In the genomic region with DNA sequence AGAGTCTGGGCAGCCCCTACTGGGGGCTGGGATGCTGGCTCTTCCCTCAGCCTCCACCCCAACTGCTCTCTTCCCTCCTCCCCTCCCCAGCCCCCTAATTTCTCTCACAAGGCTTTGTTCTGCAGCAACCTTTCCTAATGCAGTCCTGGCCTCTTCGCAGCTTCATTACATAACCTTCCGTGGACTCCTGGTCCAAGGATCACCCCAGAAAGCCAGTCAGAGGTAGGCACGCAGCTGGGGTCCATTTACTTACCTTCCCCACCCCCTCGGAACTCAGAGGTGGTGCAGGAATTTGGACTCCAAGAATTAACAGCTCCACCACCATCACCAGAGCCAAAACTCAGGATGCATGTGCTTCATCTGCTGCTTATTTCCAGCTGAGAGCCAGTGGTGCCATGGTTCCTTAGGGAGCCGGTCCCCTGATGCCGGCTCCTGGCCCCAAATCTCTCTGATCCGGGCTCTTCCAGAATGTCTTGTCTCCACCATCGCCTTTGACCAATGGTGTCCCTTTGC, we compare ENCODE assay signal across 13 cellular contexts. TPM values are rescaled to one million over a fixed set of nuclear protein-coding genes. Genes with fewer than 3 reads are reported as not detected.
DNase-seq lines count a peak whose midpoint lies in the region; ATAC-seq and TF ChIP-seq lines count a peak whose summit lies in the region.
"Had no signal": no experiment of that assay in that cellular context is flagged by ENCODE, and none has a peak within 500 bp of the region (broad histone marks: within the 10 kb centered on the region; RNA-seq: fewer than 3 reads in every experiment).

No MANE protein-coding gene starts in this region.

- peak overlapping the region; percentile 91 for H3K27ac ChIP-seq in SK-N-MC
- peak overlapping the region in 51 of 59 donors; percentile 22 to 99 (median 70) for H3K27ac ChIP-seq in dorsolateral prefrontal cortex
- peak overlapping the region; percentile 86 to 89 for H3K27ac ChIP-seq in liver (ENCODE audit: low read depth in 1 of 2, low read length in 2 of 2)
- H3K27ac ChIP-seq in gastrocnemius medialis, result peak overlapping the region; percentile 49 to 82 (median 66)
- H3K27ac ChIP-seq in GM23338 (ENCODE audit: low read depth), result no peak overlapping the region
- H3K27ac ChIP-seq in hepatocyte, result no peak overlapping the region
- H3K27ac ChIP-seq: BLaER1 had no signal

- H3K27me3 ChIP-seq in dorsolateral prefrontal cortex (no peaks in the 10 kb centered on the region), liver (ENCODE audit: control insufficient read depth in 4 of 4, insufficient read depth in 4 of 4, low read length in 3 of 4) (no peaks in the 10 kb centered on the region), gastrocnemius medialis (no peaks in the 10 kb centered on the region), GM23338 (ENCODE audit: insufficient read depth) (no peaks in the 10 kb centered on the region), hepatocyte (peaks cover 15% of the 10 kb centered on the region)
- H3K27me3 ChIP-seq: BLaER1 had no signal

- H3K4me3 ChIP-seq in SK-N-MC (no peak overlapping the region), dorsolateral prefrontal cortex (no peak overlapping the region), liver (ENCODE audit: low read depth in 1 of 3, low read length in 3 of 3) (peak overlapping the region; percentile 47 to 95 (median 73)), gastrocnemius medialis (no peak overlapping the region), GM23338 (no peak overlapping the region), hepatocyte (no peak overlapping the region)
- H3K4me3 ChIP-seq: BLaER1 had no signal

- no peak for TF ChIP-seq RAD21 in liver (IDR thresholded peaks at IDR 0.05)

- peaks cover 13% of the 10 kb centered on the region for H3K27me3 Mint-ChIP-seq in GM23338 (ENCODE audit: insufficient read depth, low read depth, poor library complexity)

- ATAC-seq in gastrocnemius medialis, result no peak
- ATAC-seq in GM23338, result no peak
- no peak for ATAC-seq in HG03378 (IDR thresholded peaks at IDR 0.05; ENCODE audit: unreplicated experiment)
- ATAC-seq: HCT116 had no signal

- TF ChIP-seq POLR2A in gastrocnemius medialis (IDR thresholded peaks at IDR 0.05), result no peak

- H3F3A ChIP-seq in GM23338 (replicated peaks; ENCODE audit: low read depth), result no peaks in the 10 kb centered on the region

- no peak overlapping the region for H3K9ac ChIP-seq in SK-N-MC (ENCODE audit: insufficient read length)
- peak overlapping the region; percentile 63 to 97 for H3K9ac ChIP-seq in liver (ENCODE audit: low read depth in 1 of 2, low read length in 2 of 2)
- H3K9ac ChIP-seq: BLaER1 had no signal

- H3K36me3 ChIP-seq in SK-N-MC (ENCODE audit: insufficient read depth, low read length), result peaks cover 10% of the 10 kb centered on the region; the same call in 1 of the 2 replicates
- H3K36me3 ChIP-seq in liver (ENCODE audit: control insufficient read depth in 4 of 4, insufficient read depth in 3 of 4, low read depth in 1 of 4, low read length in 3 of 4), result no peaks in the 10 kb centered on the region
- no peaks in the 10 kb centered on the region for H3K36me3 ChIP-seq in gastrocnemius medialis
- no peaks in the 10 kb centered on the region for H3K36me3 ChIP-seq in GM23338 (ENCODE audit: insufficient read depth)
- no peaks in the 10 kb centered on the region for H3K36me3 ChIP-seq in hepatocyte (replicated peaks; ENCODE audit: insufficient read depth, low read depth)
- H3K36me3 ChIP-seq: BLaER1 had no signal

- TF ChIP-seq CTCF in dorsolateral prefrontal cortex (IDR thresholded peaks at IDR 0.05 in 54 of 56, conservative IDR thresholded peaks at IDR 0.05 in 2 of 56; ENCODE audit: low read depth in 1 of 56, partially characterized antibody in 56 of 56) (no peak), liver (IDR thresholded peaks at IDR 0.05; ENCODE audit: low read depth, low read length, missing input control) (no peak), gastrocnemius medialis (IDR thresholded peaks at IDR 0.05 in 4 of 5, conservative IDR thresholded peaks at IDR 0.05 in 1 of 5) (no peak), GM23338 (conservative IDR thresholded peaks at IDR 0.05; ENCODE audit: low read depth in 2 of 2) (no peak), hepatocyte (IDR thresholded peaks at IDR 0.05; ENCODE audit: poor library complexity) (no peak)

- H3K4me2 ChIP-seq in GM23338 (no peak overlapping the region), hepatocyte (no peak overlapping the region)
- H3K4me2 ChIP-seq: BLaER1 had no signal

- H3K4me1 ChIP-seq in liver (ENCODE audit: control insufficient read depth in 4 of 4, insufficient read depth in 4 of 4, low read length in 3 of 4) (peaks cover 4 to 44% (median 37%) of the 10 kb centered on the region in 4 donors), gastrocnemius medialis (peaks cover 41 to 46% of the 10 kb centered on the region in 2 donors), GM23338 (ENCODE audit: insufficient read depth) (0 out of 2 replicates have a peak, but pooled peaks cover 13% of the 10 kb centered on the region), hepatocyte (ENCODE audit: insufficient read depth) (no peaks in the 10 kb centered on the region)
- H3K4me1 ChIP-seq: BLaER1 had no signal

- H4K20me1 ChIP-seq in GM23338 (replicated peaks; ENCODE audit: insufficient read depth) (no peaks in the 10 kb centered on the region), hepatocyte (ENCODE audit: insufficient read depth, poor library complexity, severe bottlenecking) (no peaks in the 10 kb centered on the region)
- H4K20me1 ChIP-seq: BLaER1 had no signal

- H3K79me2 ChIP-seq in GM23338 (replicated peaks; ENCODE audit: insufficient read depth) (no peaks in the 10 kb centered on the region), hepatocyte (no peaks in the 10 kb centered on the region)

- H3K9me2 ChIP-seq in GM23338 (ENCODE audit: insufficient read depth) (no peaks in the 10 kb centered on the region), hepatocyte (replicated peaks; ENCODE audit: insufficient read depth) (no peaks in the 10 kb centered on the region)

- H2AFZ ChIP-seq in GM23338 (no peak overlapping the region), hepatocyte (no peak overlapping the region)

- no peaks in the 10 kb centered on the region for H3K36me3 Mint-ChIP-seq in GM23338 (ENCODE audit: low read depth)

- H3K27ac Mint-ChIP-seq in GM23338, result no peak overlapping the region

- no peaks in the 10 kb centered on the region for H3K9me3 ChIP-seq in SK-N-MC (ENCODE audit: low read depth, low read length)
- H3K9me3 ChIP-seq in liver (ENCODE audit: control insufficient read depth in 4 of 4, low read length in 3 of 4), result no peaks in the 10 kb centered on the region
- H3K9me3 ChIP-seq in gastrocnemius medialis, result no peaks in the 10 kb centered on the region
- no peaks in the 10 kb centered on the region for H3K9me3 ChIP-seq in hepatocyte (ENCODE audit: low read depth)
- H3K9me3 ChIP-seq: BLaER1 had no signal

- peaks cover 13% of the 10 kb centered on the region for H3K4me1 Mint-ChIP-seq in GM23338

- in situ Hi-C loops in gastrocnemius medialis (cut with MboI; ENCODE audit: low sequenced_read_pairs in 4 of 4), result no loop called here

- H3K9me3 Mint-ChIP-seq in GM23338, result no peaks in the 10 kb centered on the region

- DNase-seq in SK-N-MC (ENCODE audit: low read depth, low spot score) (no peak), dorsolateral prefrontal cortex (peak in 1 of 10 donors; percentile 15), gastrocnemius medialis (no peak), GM23338 (ENCODE audit: low spot score) (no peak), hepatocyte (ENCODE audit: low spot score) (no peak)
- DNase-seq: 8988T, AML-193, DMS53, GF-D8 had no signal

- no peak overlapping the region for H3K4me3 Mint-ChIP-seq in GM23338

- 40% methylated on average over 8 of the region's 8 CpGs for WGBS in liver
- 83% methylated on average over 8 of the region's 8 CpGs for WGBS in hepatocyte (ENCODE audit: low lambda C conversion rate, missing lambda C conversion rate)

- intact Hi-C loops in dorsolateral prefrontal cortex (cut with DNase I) (no loop called here), gastrocnemius medialis (cut with DNase I; ENCODE audit: low total_unique reads) (no loop called here)

TF ChIP-seq in liver, 16 proteins besides CTCF, POLR2A, EP300 and RAD21 (continues in another document):
- no peak for TF ChIP-seq SP1 (IDR thresholded peaks at IDR 0.05)

TF ChIP-seq in GM23338, 12 proteins besides CTCF, POLR2A, EP300 and RAD21:
- no peak for TF ChIP-seq EZH2 (IDR thresholded peaks at IDR 0.05; ENCODE audit: low read depth, unreplicated experiment)
- no peak for TF ChIP-seq STAT1 (IDR thresholded peaks at IDR 0.05; ENCODE audit: unreplicated experiment)
- TF ChIP-seq, protein P1, sequence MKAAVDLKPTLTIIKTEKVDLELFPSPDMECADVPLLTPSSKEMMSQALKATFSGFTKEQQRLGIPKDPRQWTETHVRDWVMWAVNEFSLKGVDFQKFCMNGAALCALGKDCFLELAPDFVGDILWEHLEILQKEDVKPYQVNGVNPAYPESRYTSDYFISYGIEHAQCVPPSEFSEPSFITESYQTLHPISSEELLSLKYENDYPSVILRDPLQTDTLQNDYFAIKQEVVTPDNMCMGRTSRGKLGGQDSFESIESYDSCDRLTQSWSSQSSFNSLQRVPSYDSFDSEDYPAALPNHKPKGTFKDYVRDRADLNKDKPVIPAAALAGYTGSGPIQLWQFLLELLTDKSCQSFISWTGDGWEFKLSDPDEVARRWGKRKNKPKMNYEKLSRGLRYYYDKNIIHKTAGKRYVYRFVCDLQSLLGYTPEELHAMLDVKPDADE (IDR thresholded peaks at IDR 0.05), result no peak

RNA-seq across cellular contexts. Expression of gene MAPT, which starts 40.9 kb away (rescaled TPM):
- total RNA-seq in dorsolateral prefrontal cortex (100 to 1,000 TPM; 323 to 524 (median 437) TPM), liver (under 1 TPM; 0.05 to 0.17 TPM), gastrocnemius medialis (100 to 1,000 TPM in 1 of 4 donors, 10 to 100 TPM in 3; 70.3 to 120 (median 82.8) TPM), hepatocyte (0.24 and 0.37 TPM in 2 replicates)
- polyA plus RNA-seq in liver (under 1 TPM; 0.38 to 0.67 TPM), GM23338 (2016; fragmentation: Nextera tagmentation; extraction: Ambion mirVana) (2.1 and 2.8 TPM in 2 replicates), hepatocyte (0.71 TPM in 1 of 2 replicates, not detected in the other)
- total RNA-seq in GM23338 (2014; rRNA removed; shearing (Covaris generic)), result 1.1 and 1.7 TPM in 2 replicates

Comparison
In these comparisons a context has a peak if more than half of its experiments do, and no peak if none do; other contexts are left out.
1. H3K27ac ChIP-seq: peak in SK-N-MC (single experiment), dorsolateral prefrontal cortex (51 of 59), liver (2 of 2) and gastrocnemius medialis (4 of 4); none in GM23338 (single experiment) and hepatocyte (single experiment).
2. H3K4me3 ChIP-seq: peak in liver (3 of 3); none in SK-N-MC (single experiment), dorsolateral prefrontal cortex (0 of 59), gastrocnemius medialis (0 of 4), GM23338 (single experiment) and hepatocyte (single experiment).
3. RNA of gene MAPT, which starts 40.9 kb away (total RNA-seq): 323 to 524 TPM in dorsolateral prefrontal cortex and 70.3 to 120 TPM in gastrocnemius medialis; 1.1 to 1.7 TPM in GM23338, 0.24 to 0.37 TPM in hepatocyte and 0.05 to 0.17 TPM in liver; every median in the first group is over 10 times any median in the second.